In genomic region chr20:31764641-31765305, GRCh38 we compare ENCODE assay signal across 1 cellular context.
A peak's percentile ranks its signal among the peaks of the same experiment; 100 is the strongest.
TF ChIP-seq lines count a peak whose summit lies in the region.

No MANE protein-coding gene starts in this region.

TF ChIP-seq in SK-N-SH, 30 proteins besides CTCF, POLR2A, EP300 and RAD21 (continued from another document):
- TF ChIP-seq, protein P1, sequence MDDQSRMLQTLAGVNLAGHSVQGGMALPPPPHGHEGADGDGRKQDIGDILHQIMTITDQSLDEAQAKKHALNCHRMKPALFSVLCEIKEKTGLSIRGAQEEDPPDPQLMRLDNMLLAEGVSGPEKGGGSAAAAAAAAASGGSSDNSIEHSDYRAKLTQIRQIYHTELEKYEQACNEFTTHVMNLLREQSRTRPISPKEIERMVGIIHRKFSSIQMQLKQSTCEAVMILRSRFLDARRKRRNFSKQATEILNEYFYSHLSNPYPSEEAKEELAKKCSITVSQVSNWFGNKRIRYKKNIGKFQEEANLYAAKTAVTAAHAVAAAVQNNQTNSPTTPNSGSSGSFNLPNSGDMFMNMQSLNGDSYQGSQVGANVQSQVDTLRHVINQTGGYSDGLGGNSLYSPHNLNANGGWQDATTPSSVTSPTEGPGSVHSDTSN (IDR thresholded peaks at IDR 0.05), result peak; percentile 12; the same call in 1 of the 2 replicates
- TF ChIP-seq POLR2AphosphoS5 (IDR thresholded peaks at IDR 0.05; ENCODE audit: low read depth, low read length) (no peak), GATA2 (CRISPR knock-in tag; IDR thresholded peaks at IDR 0.05) (no peak), TCF12 (IDR thresholded peaks at IDR 0.05) (peak; percentile 24; the same call in 1 of the 2 replicates), NFIC (IDR thresholded peaks at IDR 0.05; ENCODE audit: borderline replicate concordance) (no peak), RFX5 (IDR thresholded peaks at IDR 0.05; ENCODE audit: low read length) (no peak), FOSL2 (IDR thresholded peaks at IDR 0.05; ENCODE audit: borderline replicate concordance, low read depth) (peak; percentile 44; the same call in 1 of the 2 replicates), TEAD4 (IDR thresholded peaks at IDR 0.05; ENCODE audit: borderline replicate concordance, insufficient read depth) (peak; percentile 11; the same call in 1 of the 2 replicates), IRF3 (IDR thresholded peaks at IDR 0.05; ENCODE audit: low read depth, low read length) (no peak)
- TF ChIP-seq, protein P2, sequence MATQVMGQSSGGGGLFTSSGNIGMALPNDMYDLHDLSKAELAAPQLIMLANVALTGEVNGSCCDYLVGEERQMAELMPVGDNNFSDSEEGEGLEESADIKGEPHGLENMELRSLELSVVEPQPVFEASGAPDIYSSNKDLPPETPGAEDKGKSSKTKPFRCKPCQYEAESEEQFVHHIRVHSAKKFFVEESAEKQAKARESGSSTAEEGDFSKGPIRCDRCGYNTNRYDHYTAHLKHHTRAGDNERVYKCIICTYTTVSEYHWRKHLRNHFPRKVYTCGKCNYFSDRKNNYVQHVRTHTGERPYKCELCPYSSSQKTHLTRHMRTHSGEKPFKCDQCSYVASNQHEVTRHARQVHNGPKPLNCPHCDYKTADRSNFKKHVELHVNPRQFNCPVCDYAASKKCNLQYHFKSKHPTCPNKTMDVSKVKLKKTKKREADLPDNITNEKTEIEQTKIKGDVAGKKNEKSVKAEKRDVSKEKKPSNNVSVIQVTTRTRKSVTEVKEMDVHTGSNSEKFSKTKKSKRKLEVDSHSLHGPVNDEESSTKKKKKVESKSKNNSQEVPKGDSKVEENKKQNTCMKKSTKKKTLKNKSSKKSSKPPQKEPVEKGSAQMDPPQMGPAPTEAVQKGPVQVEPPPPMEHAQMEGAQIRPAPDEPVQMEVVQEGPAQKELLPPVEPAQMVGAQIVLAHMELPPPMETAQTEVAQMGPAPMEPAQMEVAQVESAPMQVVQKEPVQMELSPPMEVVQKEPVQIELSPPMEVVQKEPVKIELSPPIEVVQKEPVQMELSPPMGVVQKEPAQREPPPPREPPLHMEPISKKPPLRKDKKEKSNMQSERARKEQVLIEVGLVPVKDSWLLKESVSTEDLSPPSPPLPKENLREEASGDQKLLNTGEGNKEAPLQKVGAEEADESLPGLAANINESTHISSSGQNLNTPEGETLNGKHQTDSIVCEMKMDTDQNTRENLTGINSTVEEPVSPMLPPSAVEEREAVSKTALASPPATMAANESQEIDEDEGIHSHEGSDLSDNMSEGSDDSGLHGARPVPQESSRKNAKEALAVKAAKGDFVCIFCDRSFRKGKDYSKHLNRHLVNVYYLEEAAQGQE (IDR thresholded peaks at IDR 0.05; ENCODE audit: low read depth, low read length), result no peak
- TF ChIP-seq, protein P3, sequence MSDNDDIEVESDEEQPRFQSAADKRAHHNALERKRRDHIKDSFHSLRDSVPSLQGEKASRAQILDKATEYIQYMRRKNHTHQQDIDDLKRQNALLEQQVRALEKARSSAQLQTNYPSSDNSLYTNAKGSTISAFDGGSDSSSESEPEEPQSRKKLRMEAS (IDR thresholded peaks at IDR 0.05; ENCODE audit: low read depth), result no peak
- TF ChIP-seq, protein P4, sequence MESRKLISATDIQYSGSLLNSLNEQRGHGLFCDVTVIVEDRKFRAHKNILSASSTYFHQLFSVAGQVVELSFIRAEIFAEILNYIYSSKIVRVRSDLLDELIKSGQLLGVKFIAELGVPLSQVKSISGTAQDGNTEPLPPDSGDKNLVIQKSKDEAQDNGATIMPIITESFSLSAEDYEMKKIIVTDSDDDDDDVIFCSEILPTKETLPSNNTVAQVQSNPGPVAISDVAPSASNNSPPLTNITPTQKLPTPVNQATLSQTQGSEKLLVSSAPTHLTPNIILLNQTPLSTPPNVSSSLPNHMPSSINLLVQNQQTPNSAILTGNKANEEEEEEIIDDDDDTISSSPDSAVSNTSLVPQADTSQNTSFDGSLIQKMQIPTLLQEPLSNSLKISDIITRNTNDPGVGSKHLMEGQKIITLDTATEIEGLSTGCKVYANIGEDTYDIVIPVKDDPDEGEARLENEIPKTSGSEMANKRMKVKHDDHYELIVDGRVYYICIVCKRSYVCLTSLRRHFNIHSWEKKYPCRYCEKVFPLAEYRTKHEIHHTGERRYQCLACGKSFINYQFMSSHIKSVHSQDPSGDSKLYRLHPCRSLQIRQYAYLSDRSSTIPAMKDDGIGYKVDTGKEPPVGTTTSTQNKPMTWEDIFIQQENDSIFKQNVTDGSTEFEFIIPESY (IDR thresholded peaks at IDR 0.05; ENCODE audit: borderline replicate concordance, low read depth), result no peak
